Comparison of ENCODE assay signal across 8 cellular contexts in the genomic region with DNA sequence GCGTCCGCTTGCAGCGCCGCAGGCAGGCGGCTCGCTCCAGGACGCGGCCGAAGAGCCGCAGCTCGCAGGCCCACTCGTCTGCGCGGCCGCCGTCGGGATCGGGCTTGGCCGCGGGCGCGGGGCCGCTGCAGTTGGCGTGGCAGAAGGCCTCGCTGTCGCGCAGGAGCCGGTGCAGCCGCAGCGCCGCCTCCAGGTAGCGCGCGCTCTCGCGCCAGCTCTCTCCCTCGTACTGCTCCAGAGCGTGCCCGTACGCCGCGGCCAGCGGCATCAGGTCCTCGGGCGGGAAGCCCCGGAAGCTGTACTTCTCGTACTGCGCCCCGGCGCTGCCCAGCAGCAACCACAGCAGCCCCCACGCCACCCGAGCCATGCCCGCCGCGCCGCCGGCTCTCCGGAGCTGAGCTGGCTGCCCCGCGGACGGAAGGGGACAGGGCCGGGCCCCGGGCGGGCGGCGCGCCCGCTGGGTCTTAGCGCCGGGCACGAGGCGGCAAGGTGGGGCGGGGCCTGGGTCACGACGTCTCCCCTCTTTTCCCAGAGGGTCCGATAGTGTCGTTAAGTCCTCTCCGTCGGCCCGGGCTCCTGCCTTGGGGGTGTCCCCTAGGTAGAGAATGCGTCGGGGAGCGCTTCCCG. TPM values are rescaled to one million over a fixed set of nuclear protein-coding genes. Genes with fewer than 3 reads are reported as not detected.
DNase-seq lines count a peak whose midpoint lies in the region; ATAC-seq lines count a peak whose summit lies in the region.

A gene with protein sequence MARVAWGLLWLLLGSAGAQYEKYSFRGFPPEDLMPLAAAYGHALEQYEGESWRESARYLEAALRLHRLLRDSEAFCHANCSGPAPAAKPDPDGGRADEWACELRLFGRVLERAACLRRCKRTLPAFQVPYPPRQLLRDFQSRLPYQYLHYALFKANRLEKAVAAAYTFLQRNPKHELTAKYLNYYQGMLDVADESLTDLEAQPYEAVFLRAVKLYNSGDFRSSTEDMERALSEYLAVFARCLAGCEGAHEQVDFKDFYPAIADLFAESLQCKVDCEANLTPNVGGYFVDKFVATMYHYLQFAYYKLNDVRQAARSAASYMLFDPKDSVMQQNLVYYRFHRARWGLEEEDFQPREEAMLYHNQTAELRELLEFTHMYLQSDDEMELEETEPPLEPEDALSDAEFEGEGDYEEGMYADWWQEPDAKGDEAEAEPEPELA (minus strand): TSS at position 401 of the 627 bp plus-strand sequence. CDS start 34 bp downstream, at position 367.

- peak; percentile 69 for ATAC-seq in HG02885 (IDR thresholded peaks at IDR 0.05; ENCODE audit: poor library complexity, unreplicated experiment)

- peaks cover 12% of the 10 kb centered on the region for H3K4me1 Mint-ChIP-seq in activated CD4-positive, alpha-beta T cell treated with anti-CD3 and anti-CD28 coated beads, Interleukin-2, amount 10 ng/mL, durations not matched to agents 24 days and 14 days

- DNase-seq in GF-D8 (lab: John Stamatoyannopoulos, UW) (peak; percentile 31), NCI-H345 treated with DMSO at 0.1 percent for 48 hours (lab: John Stamatoyannopoulos, UW; ENCODE audit: unreplicated experiment) (peak; percentile 52), dedifferentiated amniotic fluid mesenchymal stem cell (ENCODE audit: extremely low spot score) (peak; percentile 61), left kidney (ENCODE audit: low read depth, low spot score) (peak; percentile 93), mesenteric fat pad (ENCODE audit: low spot score) (no peak)
- DNase-seq in activated CD4-positive, alpha-beta T cell treated with anti-CD3 and anti-CD28 coated beads, Interleukin-2, amount 10 ng/mL, durations not matched to agents 24 days and 14 days, result peak; percentile 93
- DNase-seq in stimulated activated CD4-positive, alpha-beta T cell treated with anti-CD3 and anti-CD28 coated beads, Interleukin-1b, Interleukin-23, amount 100 ng/mL, for 4 hours (ENCODE audit: low read depth in 2 of 2), result peak; percentile 46 to 67

- H3K4me3 Mint-ChIP-seq in activated CD4-positive, alpha-beta T cell treated with anti-CD3 and anti-CD28 coated beads, Interleukin-2, amount 10 ng/mL, durations not matched to agents 24 days and 14 days, result peak within 1 kb of the TSS; percentile 91

- intact Hi-C loops in activated CD4-positive, alpha-beta T cell treated with anti-CD3 and anti-CD28 coated beads, Interleukin-2, amount 10 ng/mL, durations not matched to agents 24 days and 14 days (cut with micrococcal nuclease), result loop anchor here (1.0 kb wide), 1 partner anchor 54 kb away; a partner anchor contains a TSS

- peaks cover 21% of the 10 kb centered on the region for H3K27me3 Mint-ChIP-seq in activated CD4-positive, alpha-beta T cell treated with anti-CD3 and anti-CD28 coated beads, Interleukin-2, amount 10 ng/mL, durations not matched to agents 24 days and 14 days

- H3K36me3 Mint-ChIP-seq in activated CD4-positive, alpha-beta T cell treated with anti-CD3 and anti-CD28 coated beads, Interleukin-2, amount 10 ng/mL, durations not matched to agents 24 days and 14 days (ENCODE audit: low read depth), result peaks cover 1% of the 10 kb centered on the region

- H3K27ac Mint-ChIP-seq in activated CD4-positive, alpha-beta T cell treated with anti-CD3 and anti-CD28 coated beads, Interleukin-2, amount 10 ng/mL, durations not matched to agents 24 days and 14 days, result peak within 1 kb of the TSS; percentile 78

- no peaks in the 10 kb centered on the region for H3K9me3 Mint-ChIP-seq in activated CD4-positive, alpha-beta T cell treated with anti-CD3 and anti-CD28 coated beads, Interleukin-2, amount 10 ng/mL, durations not matched to agents 24 days and 14 days

RNA-seq across cellular contexts. Expression of the gene that starts here (rescaled TPM):
- 4.1 and 5.9 TPM in 2 replicates for total RNA-seq in activated CD4-positive, alpha-beta T cell treated with anti-CD3 and anti-CD28 coated beads, Interleukin-2, amount 10 ng/mL, durations not matched to agents 24 days and 14 days
- 5.6 TPM for total RNA-seq in mesenteric fat pad
